ENCODE assay signal across 15 cellular contexts in the genomic region with DNA sequence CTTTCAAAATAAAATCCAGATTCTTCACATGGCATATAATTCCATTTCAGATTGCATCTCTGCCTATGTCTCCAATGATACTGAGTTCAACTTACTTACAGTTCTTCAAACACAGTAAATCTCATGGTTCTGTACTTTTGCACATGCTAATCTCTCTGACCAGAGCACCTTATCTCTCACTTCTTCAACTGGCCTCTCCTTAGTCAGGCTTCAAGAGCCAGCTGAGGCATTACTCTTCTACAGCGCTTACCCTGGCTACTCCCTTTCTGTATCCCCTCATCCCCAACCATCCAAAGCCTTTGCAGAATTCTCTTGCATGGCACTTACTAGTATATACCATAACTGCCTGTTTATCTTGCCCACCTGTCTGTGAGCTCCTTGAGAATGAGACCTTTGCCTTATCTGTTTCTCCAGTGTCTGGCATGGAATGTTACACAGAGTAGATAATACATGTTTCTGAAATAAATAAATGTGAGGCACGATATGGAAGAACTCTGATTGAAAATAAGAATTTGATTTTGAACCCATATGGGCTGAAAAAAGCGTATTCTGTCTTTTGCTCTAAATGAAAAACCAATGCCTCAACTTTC.
"Had no signal": no experiment of that assay in that cellular context is flagged by ENCODE, and none has a peak within 500 bp of the region (broad histone marks: within the 10 kb centered on the region; RNA-seq: fewer than 3 reads in every experiment).

No MANE protein-coding gene starts in this region.

- H3K9me3 ChIP-seq: right atrium auricular region, thyroid gland had no signal

- H3K27me3 ChIP-seq: dorsolateral prefrontal cortex, right atrium auricular region, thyroid gland had no signal

- H3K27ac ChIP-seq: dorsolateral prefrontal cortex, right atrium auricular region, thyroid gland had no signal

- DNase-seq: activated CD4-positive, alpha-beta T cell treated with anti-CD3 and anti-CD28 coated beads for 36 hours; activated CD4-positive, alpha-beta T cell treated with anti-CD3 and anti-CD28 coated beads, Interleukin-2, amount 50 U/mL, for 48 hours; activated gamma-delta T cell treated with Interleukin-2 at 50 U/mL for 16 hours; activated naive CD8-positive, alpha-beta T cell treated with anti-CD3 and anti-CD28 coated beads for 36 hours; amygdala; dorsolateral prefrontal cortex; endodermal cell; foreskin melanocyte; kidney; stimulated activated CD4-positive, alpha-beta T cell treated with anti-CD3 and anti-CD28 coated beads, Interleukin-2, amount 100 ng/mL, for 24 hours; stimulated activated naive CD4-positive, alpha-beta T cell treated with Interleukin-2 at 50 U/mL for 16 hours; T-helper 1 cell; thyroid gland had no signal

- H3K4me3 ChIP-seq: dorsolateral prefrontal cortex, right atrium auricular region, thyroid gland had no signal

- H3K36me3 ChIP-seq: right atrium auricular region, thyroid gland had no signal

- ATAC-seq: activated CD4-positive, alpha-beta T cell treated with anti-CD3 and anti-CD28 coated beads for 36 hours; left lobe of liver had no signal
